In genomic region chr1:3367376-3367775, GRCh38 we compare ENCODE assay signal across 14 cellular contexts.
DNase-seq lines count a peak whose midpoint lies in the region; ATAC-seq and TF ChIP-seq lines count a peak whose summit lies in the region.
"Had no signal": no experiment of that assay in that cellular context is flagged by ENCODE, and none has a peak within 500 bp of the region (broad histone marks: within the 10 kb centered on the region; RNA-seq: fewer than 3 reads in every experiment).

No MANE protein-coding gene starts in this region.

- H3K36me3 Mint-ChIP-seq in glutamatergic neuron (ENCODE audit: unreplicated experiment): peaks cover 6% of the 10 kb centered on the region
- no peaks in the 10 kb centered on the region for H3K36me3 Mint-ChIP-seq in activated naive CD4-positive, alpha-beta T cell treated with anti-CD3 and anti-CD28 coated beads for 36 hours (ENCODE audit: low read depth)
- H3K36me3 Mint-ChIP-seq: CD4-positive, CD25-positive, alpha-beta regulatory T cell had no signal

- intact Hi-C loops in activated naive CD4-positive, alpha-beta T cell treated with anti-CD3 and anti-CD28 coated beads for 36 hours (cut with micrococcal nuclease): no loop called here

- H3K9me3 ChIP-seq in SJCRH30 (replicated peaks): no peaks in the 10 kb centered on the region
- no peaks in the 10 kb centered on the region for H3K9me3 ChIP-seq in thoracic aorta

- no peak overlapping the region for H3K4me3 Mint-ChIP-seq in glutamatergic neuron (ENCODE audit: unreplicated experiment)
- no peak overlapping the region for H3K4me3 Mint-ChIP-seq in activated naive CD4-positive, alpha-beta T cell treated with anti-CD3 and anti-CD28 coated beads for 36 hours
- H3K4me3 Mint-ChIP-seq: CD4-positive, CD25-positive, alpha-beta regulatory T cell had no signal

- peaks cover 7% of the 10 kb centered on the region for H3K27me3 ChIP-seq in SJCRH30
- H3K27me3 ChIP-seq in layer of hippocampus (ENCODE audit: control insufficient read depth, insufficient read depth, low read length): peaks cover 2% of the 10 kb centered on the region
- no peaks in the 10 kb centered on the region for H3K27me3 ChIP-seq in thoracic aorta (replicated peaks; ENCODE audit: insufficient read depth)

- no peaks in the 10 kb centered on the region for H3K4me1 Mint-ChIP-seq in glutamatergic neuron (ENCODE audit: low read depth, unreplicated experiment)
- peaks cover 2% of the 10 kb centered on the region for H3K4me1 Mint-ChIP-seq in activated naive CD4-positive, alpha-beta T cell treated with anti-CD3 and anti-CD28 coated beads for 36 hours (ENCODE audit: low read depth)

- DNase-seq in SJCRH30 (peak; percentile 68 to 80), caudate nucleus (lab: John Stamatoyannopoulos, UW) (no peak), thoracic aorta (ENCODE audit: low spot score) (no peak), glutamatergic neuron (no peak)
- no peak for DNase-seq in activated naive CD4-positive, alpha-beta T cell treated with anti-CD3 and anti-CD28 coated beads for 36 hours
- DNase-seq: CD4-positive, CD25-positive, alpha-beta regulatory T cell; Karpas-422; NCI-H1694 treated with DMSO at 0.1 percent for 48 hours; NCI-H2081 treated with DMSO at 0.1 percent for 48 hours; NCI-H2171 treated with DMSO at 0.1 percent for 48 hours; NCI-H524 treated with DMSO at 0.1 percent for 48 hours; OCI-M1 had no signal

- H3K27ac ChIP-seq in SJCRH30 (peak overlapping the region; percentile 92), caudate nucleus (ENCODE audit: low read depth, low read length) (peak overlapping the region; percentile 90), layer of hippocampus (ENCODE audit: low read depth, low read length) (peak overlapping the region; percentile 30), thoracic aorta (peak overlapping the region; percentile 95 to 99)

- H3K27me3 Mint-ChIP-seq in glutamatergic neuron (ENCODE audit: unreplicated experiment): peaks cover 8% of the 10 kb centered on the region
- peaks cover 3% of the 10 kb centered on the region for H3K27me3 Mint-ChIP-seq in activated naive CD4-positive, alpha-beta T cell treated with anti-CD3 and anti-CD28 coated beads for 36 hours (ENCODE audit: low read depth)
- H3K27me3 Mint-ChIP-seq: CD4-positive, CD25-positive, alpha-beta regulatory T cell had no signal

- H3K4me3 ChIP-seq in SJCRH30 (no peak overlapping the region), thoracic aorta (no peak overlapping the region)

- H3K4me1 ChIP-seq in SJCRH30 (peaks cover 49% of the 10 kb centered on the region), thoracic aorta (ENCODE audit: control insufficient read depth in 1 of 2, low read depth in 2 of 2) (peaks cover 57 to 94% of the 10 kb centered on the region in 2 donors)

- H3K36me3 ChIP-seq in SJCRH30 (no peaks in the 10 kb centered on the region), thoracic aorta (no peaks in the 10 kb centered on the region)

- ATAC-seq in thoracic aorta (ENCODE audit: insufficient number of reproducible peaks, low FRiP score, low read depth) (no peak), GM19023 (IDR thresholded peaks at IDR 0.05; ENCODE audit: unreplicated experiment) (no peak)

- no peak overlapping the region for H3K27ac Mint-ChIP-seq in glutamatergic neuron (ENCODE audit: unreplicated experiment)
- H3K27ac Mint-ChIP-seq in activated naive CD4-positive, alpha-beta T cell treated with anti-CD3 and anti-CD28 coated beads for 36 hours: no peak overlapping the region
- H3K27ac Mint-ChIP-seq: CD4-positive, CD25-positive, alpha-beta regulatory T cell had no signal

- peaks cover 6% of the 10 kb centered on the region for H3K9me3 Mint-ChIP-seq in glutamatergic neuron (ENCODE audit: unreplicated experiment)
- H3K9me3 Mint-ChIP-seq in activated naive CD4-positive, alpha-beta T cell treated with anti-CD3 and anti-CD28 coated beads for 36 hours: no peaks in the 10 kb centered on the region

- TF ChIP-seq CTCF in thoracic aorta (IDR thresholded peaks at IDR 0.05): no peak
- TF ChIP-seq CTCF in glutamatergic neuron (IDR thresholded peaks at IDR 0.05; ENCODE audit: partially characterized antibody, unreplicated experiment): no peak

- CTCF ChIA-PET in activated naive CD4-positive, alpha-beta T cell treated with anti-CD3 and anti-CD28 coated beads for 36 hours (lab: Charles Lee): no interaction called here

Comparison
In these comparisons a context has a peak if more than half of its experiments do, and no peak if none do; other contexts are left out.
1. DNase-seq: peak in SJCRH30 (2 of 2); none in caudate nucleus (0 of 61), thoracic aorta (single experiment), glutamatergic neuron (single experiment) and activated naive CD4-positive, alpha-beta T cell treated with anti-CD3 and anti-CD28 coated beads for 36 hours (single experiment).
2. H3K27ac ChIP-seq: peak in every context shown above with its lines; median percentile 97 in thoracic aorta; 92 in SJCRH30; 90 in caudate nucleus; 30 in layer of hippocampus.